In the genomic region with DNA sequence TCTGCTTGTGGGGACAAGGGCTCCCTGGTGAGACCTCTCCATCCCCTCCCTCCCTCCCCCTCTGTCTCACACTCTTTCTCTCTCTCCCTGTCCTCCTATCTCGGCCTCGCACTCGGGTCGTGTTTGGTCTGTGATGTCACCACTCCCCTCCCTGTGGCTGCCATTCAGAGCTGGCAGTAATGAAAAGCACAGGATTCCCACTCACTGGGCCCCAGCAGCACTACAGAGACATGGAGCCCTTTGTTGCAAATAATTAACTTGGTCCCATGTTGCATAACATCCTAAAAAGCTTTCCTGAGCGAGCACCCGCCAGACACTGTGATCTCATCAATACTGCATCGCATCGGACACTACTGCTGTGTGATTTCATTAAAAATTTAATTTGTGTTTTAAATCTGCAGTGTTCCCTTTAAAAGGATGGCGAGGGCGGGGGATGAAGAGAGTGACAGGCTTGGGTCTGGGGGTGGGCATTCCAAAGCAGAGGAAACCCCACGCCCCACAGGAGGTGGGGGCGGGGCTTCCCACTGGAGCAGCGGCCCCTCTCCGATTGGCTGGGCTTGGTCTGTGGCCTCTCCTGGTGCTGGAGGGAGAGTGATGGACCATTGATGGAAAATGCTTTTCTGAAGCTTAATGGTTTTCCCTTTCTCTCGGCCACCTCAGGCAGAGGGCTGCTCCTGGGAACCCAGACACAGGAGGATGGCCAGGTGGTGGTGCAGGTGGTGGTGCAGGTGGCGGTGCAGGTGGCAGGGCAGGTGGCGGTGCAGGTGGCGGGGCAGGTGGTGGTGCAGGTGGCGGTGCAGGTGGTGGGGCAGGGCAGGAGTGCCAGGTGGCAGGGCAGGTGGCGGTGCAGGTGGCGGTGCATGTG, we compare ENCODE assay signal across 16 cellular contexts. TPM values are rescaled to one million over a fixed set of nuclear protein-coding genes. Genes with fewer than 3 reads are reported as not detected.
DNase-seq lines count a peak whose midpoint lies in the region; ATAC-seq and TF ChIP-seq lines count a peak whose summit lies in the region.
"Had no signal": no experiment of that assay in that cellular context is flagged by ENCODE, and none has a peak within 500 bp of the region (broad histone marks: within the 10 kb centered on the region; RNA-seq: fewer than 3 reads in every experiment).

No MANE protein-coding gene starts in this region.

- H3K4me1 ChIP-seq in ectodermal cell (ENCODE audit: control insufficient read depth, insufficient read depth, low read length) = peaks cover 34% of the 10 kb centered on the region
- H3K4me1 ChIP-seq: gastrocnemius medialis had no signal

- ATAC-seq in GM18858 (IDR thresholded peaks at IDR 0.05; ENCODE audit: unreplicated experiment) = no peak
- no peak for ATAC-seq in stimulated activated effector memory CD8-positive, alpha-beta T cell treated with anti-CD3 and anti-CD28 coated beads, Interleukin-12 subunit alpha, Interleukin-12 subunit beta, amount 100 ng/mL, for 72 hours
- ATAC-seq: gastrocnemius medialis had no signal

- H3K9me3 ChIP-seq in ectodermal cell (ENCODE audit: control insufficient read depth, low read length) = no peaks in the 10 kb centered on the region
- H3K9me3 ChIP-seq: gastrocnemius medialis, thoracic aorta had no signal

- no peaks in the 10 kb centered on the region for H3K36me3 ChIP-seq in ectodermal cell (ENCODE audit: control insufficient read depth, insufficient read depth, low read length)
- H3K36me3 ChIP-seq: gastrocnemius medialis, thoracic aorta had no signal

- DNase-seq in EL (peak; percentile 17), NCI-H2227 (lab: John Stamatoyannopoulos, UW; ENCODE audit: unreplicated experiment) (peak; percentile 60), NCI-H1694 treated with DMSO at 0.1 percent for 48 hours (lab: John Stamatoyannopoulos, UW) (no peak)
- no peak for DNase-seq in stimulated activated effector memory CD8-positive, alpha-beta T cell treated with anti-CD3 and anti-CD28 coated beads, Interleukin-12 subunit alpha, Interleukin-12 subunit beta, amount 100 ng/mL, for 72 hours (ENCODE audit: low spot score in 2 of 2)
- DNase-seq in effector CD4-positive, alpha-beta T cell = no peak
- DNase-seq: activated CD4-positive, alpha-beta T cell treated with anti-CD3 and anti-CD28 coated beads for 1 hour; gastrocnemius medialis; midbrain; NCI-H1092 treated with DMSO at 0.1 percent for 48 hours; NCI-H82; RPMI8226; stimulated activated CD4-positive, alpha-beta T cell treated with anti-CD3 and anti-CD28 coated beads, Interleukin-2, amount 100 ng/mL, for 48 hours had no signal

- H3K4me1 Mint-ChIP-seq in nephron = peaks cover 10% of the 10 kb centered on the region
- no peaks in the 10 kb centered on the region for H3K4me1 Mint-ChIP-seq in stimulated activated effector memory CD8-positive, alpha-beta T cell treated with anti-CD3 and anti-CD28 coated beads, Interleukin-12 subunit alpha, Interleukin-12 subunit beta, amount 100 ng/mL, for 72 hours

- peaks cover 61% of the 10 kb centered on the region for H3K27me3 Mint-ChIP-seq in nephron (ENCODE audit: low read depth)

- no peaks in the 10 kb centered on the region for H3K9me3 Mint-ChIP-seq in nephron
- no peaks in the 10 kb centered on the region for H3K9me3 Mint-ChIP-seq in stimulated activated effector memory CD8-positive, alpha-beta T cell treated with anti-CD3 and anti-CD28 coated beads, Interleukin-12 subunit alpha, Interleukin-12 subunit beta, amount 100 ng/mL, for 72 hours

- H3K27ac Mint-ChIP-seq in nephron = peak overlapping the region in 2 of 3 experiments; percentile 18 to 37
- no peak overlapping the region for H3K27ac Mint-ChIP-seq in stimulated activated effector memory CD8-positive, alpha-beta T cell treated with anti-CD3 and anti-CD28 coated beads, Interleukin-12 subunit alpha, Interleukin-12 subunit beta, amount 100 ng/mL, for 72 hours

- H3K4me3 Mint-ChIP-seq in nephron = no peak overlapping the region
- H3K4me3 Mint-ChIP-seq in stimulated activated effector memory CD8-positive, alpha-beta T cell treated with anti-CD3 and anti-CD28 coated beads, Interleukin-12 subunit alpha, Interleukin-12 subunit beta, amount 100 ng/mL, for 72 hours = no peak overlapping the region

- H3K27me3 ChIP-seq in ectodermal cell (ENCODE audit: control insufficient read depth, insufficient read depth, low read length, poor library complexity, severe bottlenecking) = peaks cover 15% of the 10 kb centered on the region

- peak overlapping the region; percentile 89 for H3K27ac ChIP-seq in ectodermal cell (ENCODE audit: insufficient read depth, low read depth, low read length, poor library complexity, severe bottlenecking)
- H3K27ac ChIP-seq: gastrocnemius medialis, thoracic aorta had no signal

- H3K4me3 ChIP-seq in ectodermal cell (ENCODE audit: insufficient read depth, low read depth, low read length) = no peak overlapping the region
- H3K4me3 ChIP-seq: gastrocnemius medialis, thoracic aorta had no signal

- 44 to 46% methylated on average over 21 of the region's 21 CpGs for WGBS in ectodermal cell, 2 experiments

- H3K36me3 Mint-ChIP-seq in nephron (ENCODE audit: low read depth) = no peaks in the 10 kb centered on the region
- H3K36me3 Mint-ChIP-seq in stimulated activated effector memory CD8-positive, alpha-beta T cell treated with anti-CD3 and anti-CD28 coated beads, Interleukin-12 subunit alpha, Interleukin-12 subunit beta, amount 100 ng/mL, for 72 hours = no peaks in the 10 kb centered on the region

- TF ChIP-seq CTCF in nephron (IDR thresholded peaks at IDR 0.05; ENCODE audit: unreplicated experiment in 3 of 3) = no peak

RNA-seq across cellular contexts. Expression of a gene that starts 15.3 kb away (rescaled TPM):
- 8.0 TPM for polyA plus RNA-seq in ectodermal cell (2013, experiment 1 of 4)
- polyA plus RNA-seq in ectodermal cell (2013, experiment 2 of 4) = 5.6 TPM
- polyA plus RNA-seq in ectodermal cell (2013, experiment 3 of 4) = 6.7 TPM
- polyA plus RNA-seq in ectodermal cell (2013, experiment 4 of 4) = 8.0 TPM

RNA-seq across cellular contexts. Expression of a gene that starts 52.9 kb away (rescaled TPM):
- 19.9 TPM for polyA plus RNA-seq in ectodermal cell (2013, experiment 1 of 4)
- 23.9 TPM for polyA plus RNA-seq in ectodermal cell (2013, experiment 2 of 4)
- polyA plus RNA-seq in ectodermal cell (2013, experiment 3 of 4) = 15.9 TPM
- polyA plus RNA-seq in ectodermal cell (2013, experiment 4 of 4) = 18.6 TPM

Comparison
In these comparisons a context has a peak if more than half of its experiments do, and no peak if none do; other contexts are left out.
1. DNase-seq: peak in EL (single experiment) and NCI-H2227 (single experiment); none in stimulated activated effector memory CD8-positive, alpha-beta T cell treated with anti-CD3 and anti-CD28 coated beads, Interleukin-12 subunit alpha, Interleukin-12 subunit beta, amount 100 ng/mL, for 72 hours (0 of 2), effector CD4-positive, alpha-beta T cell (single experiment) and NCI-H1694 treated with DMSO at 0.1 percent for 48 hours (single experiment).